ENCODE assay signal across 8 cellular contexts in the genomic region with DNA sequence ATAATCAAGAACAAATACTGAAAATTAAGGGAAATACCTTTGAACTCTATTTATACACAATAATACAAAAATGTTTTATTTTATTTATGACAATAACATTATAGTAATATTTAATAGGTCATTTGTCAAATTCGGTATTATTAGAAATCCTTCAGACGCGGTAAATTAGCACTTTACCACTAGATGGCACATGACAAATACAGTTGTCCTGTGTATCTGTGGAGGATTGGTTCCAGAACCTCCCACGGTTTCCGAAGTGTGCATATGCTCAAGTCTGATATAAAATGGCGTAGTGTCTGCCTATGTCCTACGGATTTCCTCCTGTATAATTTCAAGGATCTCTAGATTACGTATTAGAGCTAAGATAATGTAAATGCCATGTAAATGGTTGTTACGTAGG.
DNase-seq lines count a peak whose midpoint lies in the region; ATAC-seq and TF ChIP-seq lines count a peak whose summit lies in the region.
"Had no signal": no experiment of that assay in that cellular context is flagged by ENCODE, and none has a peak within 500 bp of the region (broad histone marks: within the 10 kb centered on the region; RNA-seq: fewer than 3 reads in every experiment).

No MANE protein-coding gene starts in this region.

- no peaks in the 10 kb centered on the region for H3K36me3 Mint-ChIP-seq in nephron progenitor cell (ENCODE audit: low read depth)

- TF ChIP-seq CTCF in GM12865 (IDR thresholded peaks at IDR 0.05; ENCODE audit: insufficient read depth, low read depth, low read length, missing control alignments) (peak; percentile 14), astrocyte of the spinal cord (IDR thresholded peaks at IDR 0.05; ENCODE audit: low read depth, low read length) (peak; percentile 39), nephron progenitor cell (IDR thresholded peaks at IDR 0.05) (peak; percentile 27)

- in situ Hi-C loops in astrocyte of the spinal cord (cut with HindIII; ENCODE audit: low sequenced_read_pairs), result no loop called here

- DNase-seq in GM12865 (ENCODE audit: low read depth), result peak; percentile 26
- DNase-seq in astrocyte of the spinal cord (ENCODE audit: low read depth, low spot score), result peak; percentile 17
- DNase-seq in nephron progenitor cell, result no peak
- DNase-seq in activated gamma-delta T cell (lab: John Stamatoyannopoulos, UW), result no peak
- DNase-seq in KG1 (lab: John Stamatoyannopoulos, UW), result no peak
- DNase-seq: right cardiac atrium had no signal

- H3K4me3 Mint-ChIP-seq in nephron progenitor cell, result no peak overlapping the region

- peaks cover 8% of the 10 kb centered on the region for H3K9me3 Mint-ChIP-seq in nephron progenitor cell

- no peak overlapping the region for H3K27ac Mint-ChIP-seq in nephron progenitor cell

- H3K4me3 ChIP-seq in GM12865 (ENCODE audit: low read depth, low read length) (no peak overlapping the region), astrocyte of the spinal cord (ENCODE audit: low read depth, low read length) (no peak overlapping the region)

- ATAC-seq in HG03159 (IDR thresholded peaks at IDR 0.05; ENCODE audit: unreplicated experiment) (peak; percentile 65), HG02852 (IDR thresholded peaks at IDR 0.05; ENCODE audit: unreplicated experiment) (no peak)

- H3K27me3 Mint-ChIP-seq in nephron progenitor cell (ENCODE audit: low read depth, poor library complexity), result peaks cover 2% of the 10 kb centered on the region

- no peaks in the 10 kb centered on the region for H3K4me1 Mint-ChIP-seq in nephron progenitor cell

Comparison
In these comparisons a context has a peak if more than half of its experiments do, and no peak if none do; other contexts are left out.
1. DNase-seq: peak in GM12865 (single experiment) and astrocyte of the spinal cord (single experiment); none in nephron progenitor cell (single experiment), activated gamma-delta T cell (single experiment) and KG1 (single experiment).
2. Peak in every context shown above with its lines, with median percentiles within 50 percentile points of each other: CTCF ChIP-seq.